23 cellular contexts compared by ENCODE assay signal in genomic region chr1:231534703-231535159, GRCh38. TPM values are rescaled to one million over a fixed set of nuclear protein-coding genes. Genes with fewer than 3 reads are reported as not detected.
DNase-seq lines count a peak whose midpoint lies in the region; ATAC-seq and TF ChIP-seq lines count a peak whose summit lies in the region.
"Had no signal": no experiment of that assay in that cellular context is flagged by ENCODE, and none has a peak within 500 bp of the region (broad histone marks: within the 10 kb centered on the region; RNA-seq: fewer than 3 reads in every experiment).

No MANE protein-coding gene starts in this region.

- H3K27me3 ChIP-seq in subcutaneous abdominal adipose tissue (ENCODE audit: control insufficient read depth in 5 of 5, insufficient read depth in 4 of 5, low read length in 5 of 5), result no peaks in the 10 kb centered on the region
- H3K27me3 ChIP-seq: upper lobe of right lung had no signal

- no peaks in the 10 kb centered on the region for H3K9me3 ChIP-seq in subcutaneous abdominal adipose tissue (ENCODE audit: control insufficient read depth in 5 of 5, low read length in 5 of 5)
- H3K9me3 ChIP-seq: upper lobe of right lung had no signal

- H3K27ac ChIP-seq in subcutaneous abdominal adipose tissue (ENCODE audit: low read depth, low read length), result no peak overlapping the region
- H3K27ac ChIP-seq: upper lobe of right lung had no signal

- TF ChIP-seq RAD21 in Ishikawa (IDR thresholded peaks at IDR 0.05; ENCODE audit: low read depth), result no peak

- H3K4me1 ChIP-seq in subcutaneous abdominal adipose tissue (ENCODE audit: control insufficient read depth in 5 of 5, insufficient read depth in 5 of 5, low read length in 5 of 5), result peaks cover 2 to 26% (median 14%) of the 10 kb centered on the region in 5 donors

- DNase-seq in left ventricle myocardium superior, result no peak
- DNase-seq in Right ventricle myocardium inferior (ENCODE audit: missing footprints), result no peak
- peak; percentile 15 for DNase-seq in NCI-H524 treated with DMSO at 0.1 percent for 48 hours (lab: John Stamatoyannopoulos, UW)
- DNase-seq in ecto neural progenitor cell (ENCODE audit: low spot score), result no peak
- DNase-seq in SIG-M5 (lab: John Stamatoyannopoulos, UW), result no peak
- no peak for DNase-seq in GM19240 (ENCODE audit: insufficient read length, low spot score)
- DNase-seq: activated CD4-positive, alpha-beta T cell treated with anti-CD3 and anti-CD28 coated beads, Interleukin-2, amount 50 U/mL, for 48 hours; activated CD4-positive, CD25-positive, alpha-beta regulatory T cell; activated CD8-positive, alpha-beta memory T cell treated with anti-CD3 and anti-CD28 coated beads, Interleukin-2, amount 50 U/mL, for 48 hours; aorta; caudate nucleus; CD4-positive, CD25-positive, alpha-beta regulatory T cell; DMS53; GF-D8; islet precursor cell; MV-4-11; NCI-H2081; NCI-H748 treated with DMSO at 0.1 percent for 48 hours; stimulated activated CD4-positive, alpha-beta T cell treated with anti-CD3 and anti-CD28 coated beads, Interleukin-1b, Interleukin-23, amount 100 ng/mL, for 48 hours; upper lobe of right lung had no signal

- intact Hi-C loops in left ventricle myocardium superior (cut with micrococcal nuclease) (no loop called here), Right ventricle myocardium inferior (cut with DNase I) (no loop called here)

- H3K36me3 ChIP-seq in subcutaneous abdominal adipose tissue (ENCODE audit: control insufficient read depth in 5 of 5, insufficient read depth in 5 of 5, low read length in 5 of 5), result peaks cover 12 to 27% (median 20%) of the 10 kb centered on the region in 5 donors

- peak overlapping the region in 3 of 5 donors; percentile 1 to 62 (median 24) for H3K9ac ChIP-seq in subcutaneous abdominal adipose tissue (ENCODE audit: low read length in 5 of 5)

- H3K4me3 ChIP-seq in subcutaneous abdominal adipose tissue (ENCODE audit: low read depth in 1 of 5, low read length in 5 of 5), result no peak overlapping the region
- H3K4me3 ChIP-seq: lung, upper lobe of right lung had no signal

- no peak for TF ChIP-seq EP300 in Ishikawa (IDR thresholded peaks at IDR 0.05; ENCODE audit: borderline replicate concordance)

- peak; percentile 56 for ATAC-seq in left ventricle myocardium superior
- ATAC-seq in Right ventricle myocardium inferior, result no peak
- ATAC-seq: upper lobe of right lung had no signal

TF ChIP-seq in Ishikawa, 13 proteins besides CTCF, POLR2A, EP300 and RAD21:
- TF ChIP-seq CREB1 (IDR thresholded peaks at IDR 0.05; ENCODE audit: low read depth) (no peak), USF1 (IDR thresholded peaks at IDR 0.05) (peak; percentile 42; the same call in 1 of the 2 replicates)

RNA-seq across cellular contexts. Expression of gene TSNAX, which starts 6.3 kb away (rescaled TPM):
- 26.7 TPM for total RNA-seq in left ventricle myocardium superior
- 22.6 TPM for total RNA-seq in Right ventricle myocardium inferior
